In genomic region chr4:133154725-133155124, GRCh38 we compare ENCODE assay signal across 9 cellular contexts. TPM values are rescaled to one million over a fixed set of nuclear protein-coding genes. Genes with fewer than 3 reads are reported as not detected.
DNase-seq lines count a peak whose midpoint lies in the region; ATAC-seq and TF ChIP-seq lines count a peak whose summit lies in the region.
"Had no signal": no experiment of that assay in that cellular context is flagged by ENCODE, and none has a peak within 500 bp of the region (broad histone marks: within the 10 kb centered on the region; RNA-seq: fewer than 3 reads in every experiment).

No MANE protein-coding gene starts in this region.

- no peak overlapping the region for H4K91ac ChIP-seq in mesenchymal stem cell (ENCODE audit: low read length)

- H4K8ac ChIP-seq in mesenchymal stem cell (ENCODE audit: low read length), result no peak overlapping the region

- H2BK15ac ChIP-seq in mesenchymal stem cell (ENCODE audit: low read depth, poor library complexity, severe bottlenecking), result no peak overlapping the region

- no peak overlapping the region for H2AFZ ChIP-seq in DND-41 (ENCODE audit: low read depth, low read length)
- no peak overlapping the region for H2AFZ ChIP-seq in mesenchymal stem cell (ENCODE audit: low read depth, low read length)

- H3K4ac ChIP-seq in mesenchymal stem cell (ENCODE audit: low read depth in 1 of 2, low read length in 2 of 2), result no peak overlapping the region

- no peak overlapping the region for H2BK120ac ChIP-seq in mesenchymal stem cell (ENCODE audit: low read depth, low read length)

- H3K4me2 ChIP-seq in DND-41 (ENCODE audit: insufficient read depth, low read length), result no peak overlapping the region
- H3K4me2 ChIP-seq in mesenchymal stem cell (ENCODE audit: low read length, poor library complexity, severe bottlenecking), result no peak overlapping the region

- no peak overlapping the region for H2BK12ac ChIP-seq in mesenchymal stem cell (ENCODE audit: low read length in 2 of 2)

- DNase-seq in DND-41, result peak; percentile 48
- DNase-seq in ascending aorta (ENCODE audit: low spot score in 2 of 2), result peak in 1 of 2 donors; percentile 64
- peak; percentile 52 for DNase-seq in mesenchymal stem cell
- DNase-seq in NCI-H2029 treated with DMSO at 0.1 percent for 48 hours (lab: John Stamatoyannopoulos, UW), result no peak
- no peak for DNase-seq in effector memory CD4-positive, alpha-beta T cell
- DNase-seq in activated effector memory CD4-positive, alpha-beta T cell treated with Interleukin-2 at 50 U/mL for 16 hours, result no peak
- no peak for DNase-seq in GF-D8 (lab: John Stamatoyannopoulos, UW)

- H2BK5ac ChIP-seq in mesenchymal stem cell (ENCODE audit: low read depth, low read length, poor library complexity, severe bottlenecking), result no peak overlapping the region

- H3K4me1 ChIP-seq in DND-41 (ENCODE audit: insufficient read depth, low read length), result peaks cover 42% of the 10 kb centered on the region
- H3K4me1 ChIP-seq in HUES6 (ENCODE audit: control insufficient read depth, insufficient read depth, low read length), result peaks cover 23% of the 10 kb centered on the region
- H3K4me1 ChIP-seq in ascending aorta, result no peaks in the 10 kb centered on the region
- peaks cover 26% of the 10 kb centered on the region for H3K4me1 ChIP-seq in mesenchymal stem cell (ENCODE audit: control insufficient read depth, insufficient read depth, low read depth, low read length)
- H3K4me1 ChIP-seq in effector memory CD4-positive, alpha-beta T cell (ENCODE audit: control insufficient read depth, insufficient read depth, low read length, poor library complexity, severe bottlenecking), result no peaks in the 10 kb centered on the region

- H3K23ac ChIP-seq in mesenchymal stem cell (ENCODE audit: low read length in 2 of 2), result no peak overlapping the region

- H3K4me3 ChIP-seq in DND-41 (ENCODE audit: low read depth in 1 of 2, low read length in 2 of 2) (no peak overlapping the region), HUES6 (ENCODE audit: low read depth, low read length) (peak overlapping the region; percentile 94; the same call in 1 of the 2 replicates), ascending aorta (peak overlapping the region in 1 of 2 donors; percentile 79), mesenchymal stem cell (ENCODE audit: insufficient read depth in 1 of 2, low read depth in 1 of 2, low read length in 2 of 2) (no peak overlapping the region)
- no peak overlapping the region for H3K4me3 ChIP-seq in effector memory CD4-positive, alpha-beta T cell (ENCODE audit: insufficient read depth, low read depth, low read length, poor library complexity, severe bottlenecking)

- H3K9me3 ChIP-seq in DND-41 (ENCODE audit: insufficient read depth, low read length, severe bottlenecking) (peaks cover 28% of the 10 kb centered on the region), HUES6 (ENCODE audit: control insufficient read depth, insufficient read depth, low read depth, low read length) (no peaks in the 10 kb centered on the region), ascending aorta (no peaks in the 10 kb centered on the region), mesenchymal stem cell (ENCODE audit: control insufficient read depth, low read length) (no peaks in the 10 kb centered on the region)
- no peaks in the 10 kb centered on the region for H3K9me3 ChIP-seq in effector memory CD4-positive, alpha-beta T cell (ENCODE audit: control insufficient read depth, low read length)

- no peaks in the 10 kb centered on the region for H3K79me2 ChIP-seq in DND-41 (ENCODE audit: insufficient read depth, low read length)

- ATAC-seq in DND-41 (ENCODE audit: insufficient read depth, low read depth), result no peak

- H3K36me3 ChIP-seq in DND-41 (ENCODE audit: insufficient read depth, low read length), result peaks cover 12% of the 10 kb centered on the region; the same call in 1 of the 2 replicates
- peaks cover 12% of the 10 kb centered on the region; the same call in 1 of the 2 replicates for H3K36me3 ChIP-seq in HUES6 (ENCODE audit: control insufficient read depth, insufficient read depth, low read length)
- H3K36me3 ChIP-seq in ascending aorta, result no peaks in the 10 kb centered on the region
- H3K36me3 ChIP-seq in mesenchymal stem cell (ENCODE audit: control insufficient read depth in 1 of 2, insufficient read depth in 2 of 2, low read depth in 1 of 2, low read length in 2 of 2), result no peaks in the 10 kb centered on the region
- no peaks in the 10 kb centered on the region for H3K36me3 ChIP-seq in effector memory CD4-positive, alpha-beta T cell (ENCODE audit: control insufficient read depth, insufficient read depth, low read length)

- H3K9ac ChIP-seq in DND-41 (ENCODE audit: low read depth, low read length) (no peak overlapping the region), HUES6 (ENCODE audit: low read length) (no peak overlapping the region), mesenchymal stem cell (ENCODE audit: low read length) (no peak overlapping the region)

- 44% methylated on average over 3 of the region's 4 CpGs for WGBS in mesenchymal stem cell

- H3K79me1 ChIP-seq in mesenchymal stem cell (replicated peaks; ENCODE audit: low read length, poor library complexity, severe bottlenecking), result no peaks in the 10 kb centered on the region

- no peak overlapping the region for H2AK5ac ChIP-seq in mesenchymal stem cell (ENCODE audit: low read length, severe bottlenecking)

- no peak overlapping the region for H3K18ac ChIP-seq in mesenchymal stem cell (ENCODE audit: low read depth in 1 of 2, low read length in 2 of 2)

- intact Hi-C loops in ascending aorta (cut with DNase I), result loop anchor here (10.0 kb wide), 1 partner anchor 600 kb away; no protein-coding TSS in a partner anchor

- H3K27me3 ChIP-seq in DND-41 (ENCODE audit: insufficient read depth, low read length, poor library complexity) (no peaks in the 10 kb centered on the region), HUES6 (ENCODE audit: control insufficient read depth, insufficient read depth, low read length) (peaks cover 42% of the 10 kb centered on the region), ascending aorta (no peaks in the 10 kb centered on the region), mesenchymal stem cell (ENCODE audit: control insufficient read depth in 1 of 2, insufficient read depth in 1 of 2, low read length in 2 of 2) (peaks cover 13 to 52% of the 10 kb centered on the region in 2 experiments)
- H3K27me3 ChIP-seq in effector memory CD4-positive, alpha-beta T cell (replicated peaks; ENCODE audit: control insufficient read depth, insufficient read depth, low read length, poor library complexity, severe bottlenecking), result peaks cover 9% of the 10 kb centered on the region

- H3K14ac ChIP-seq in mesenchymal stem cell (ENCODE audit: low read length in 2 of 2), result no peak overlapping the region

- H3K27ac ChIP-seq in DND-41 (ENCODE audit: low read length) (0 out of 2 replicates have a peak overlapping the region, but pooled peaks have one; percentile 89), HUES6 (ENCODE audit: low read depth, low read length) (no peak overlapping the region), ascending aorta (no peak overlapping the region), mesenchymal stem cell (ENCODE audit: low read length, poor library complexity, severe bottlenecking) (no peak overlapping the region)
- H3K27ac ChIP-seq in effector memory CD4-positive, alpha-beta T cell (ENCODE audit: insufficient read depth, low read length, poor library complexity, severe bottlenecking), result no peak overlapping the region

- TF ChIP-seq CTCF in DND-41 (IDR thresholded peaks at IDR 0.05; ENCODE audit: borderline replicate concordance, extremely low read depth, low read length, poor library complexity, severe bottlenecking) (peak; percentile 70), ascending aorta (IDR thresholded peaks at IDR 0.05) (peak; percentile 54 to 81 (median 70))

- H4K20me1 ChIP-seq in DND-41 (ENCODE audit: insufficient read depth, low read length), result no peaks in the 10 kb centered on the region

RNA-seq across cellular contexts. Expression of gene PCDH10, which starts 5.6 kb away (rescaled TPM):
- 45.3 TPM for total RNA-seq in ascending aorta
- 4.5 TPM for polyA plus RNA-seq in mesenchymal stem cell (2013, experiment 1 of 2)
- 4.5 TPM for polyA plus RNA-seq in mesenchymal stem cell (2013, experiment 2 of 2)
- polyA plus RNA-seq: IgD-negative memory B cell had no signal

Comparison
In these comparisons a context has a peak if more than half of its experiments do, and no peak if none do; other contexts are left out.
1. DNase-seq: peak in DND-41 (single experiment) and mesenchymal stem cell (single experiment); none in NCI-H2029 treated with DMSO at 0.1 percent for 48 hours (single experiment), effector memory CD4-positive, alpha-beta T cell (0 of 3), activated effector memory CD4-positive, alpha-beta T cell treated with Interleukin-2 at 50 U/mL for 16 hours (single experiment) and GF-D8 (single experiment).